26 cellular contexts compared by ENCODE assay signal in genomic region chr2:40087927-40088326, GRCh38.
"Had no signal": no experiment of that assay in that cellular context is flagged by ENCODE, and none has a peak within 500 bp of the region (broad histone marks: within the 10 kb centered on the region; RNA-seq: fewer than 3 reads in every experiment).

No MANE protein-coding gene starts in this region.

- H3K27ac ChIP-seq: dorsolateral prefrontal cortex, neural progenitor cell, ovary, right lobe of liver, stomach, thyroid gland had no signal

- H3K4me1 ChIP-seq: right lobe of liver had no signal

- H3K4me3 ChIP-seq: dorsolateral prefrontal cortex, heart right ventricle, lung, neural progenitor cell, ovary, right lobe of liver, stomach, thyroid gland had no signal

- ATAC-seq: left colon; naive thymus-derived CD4-positive, alpha-beta T cell; right lobe of liver; stimulated activated effector memory CD8-positive, alpha-beta T cell treated with anti-CD3 and anti-CD28 coated beads, Interleukin-12 subunit alpha, Interleukin-12 subunit beta, amount 100 ng/mL, for 72 hours had no signal

- H3K4me2 ChIP-seq: neural progenitor cell had no signal

- H3K27me3 ChIP-seq: heart right ventricle, neural progenitor cell, ovary, right lobe of liver, stomach, thyroid gland had no signal

- DNase-seq: dorsolateral prefrontal cortex; effector CD4-positive, alpha-beta T cell; foreskin melanocyte; glutamatergic neuron; hippocampal formation; kidney glomerular epithelial cell; left colon; mesenchymal stem cell; midbrain; naive thymus-derived CD4-positive, alpha-beta T cell; nucleus accumbens; ovary; retina; right lobe of liver; small intestine; stimulated activated CD4-positive, alpha-beta T cell treated with anti-CD3 and anti-CD28 coated beads, Interleukin-1b, Interleukin-23, amount 100 ng/mL, for 48 hours; stimulated activated CD4-positive, alpha-beta T cell treated with anti-CD3 and anti-CD28 coated beads, Interleukin-4, amount 100 ng/mL, for 24 hours; stimulated activated naive CD4-positive, alpha-beta T cell treated with Interleukin-2 at 50 U/mL for 16 hours; stomach; thyroid gland; trophoblast cell had no signal

- H3K9ac ChIP-seq: neural progenitor cell had no signal

- H3K36me3 ChIP-seq: heart right ventricle, neural progenitor cell, ovary, right lobe of liver, stomach, thyroid gland had no signal

- H3K9me3 ChIP-seq: ovary, right lobe of liver, stomach, thyroid gland had no signal

- FAIRE-seq: colon, small intestine had no signal
